8 cellular contexts compared by ENCODE assay signal in the genomic region with DNA sequence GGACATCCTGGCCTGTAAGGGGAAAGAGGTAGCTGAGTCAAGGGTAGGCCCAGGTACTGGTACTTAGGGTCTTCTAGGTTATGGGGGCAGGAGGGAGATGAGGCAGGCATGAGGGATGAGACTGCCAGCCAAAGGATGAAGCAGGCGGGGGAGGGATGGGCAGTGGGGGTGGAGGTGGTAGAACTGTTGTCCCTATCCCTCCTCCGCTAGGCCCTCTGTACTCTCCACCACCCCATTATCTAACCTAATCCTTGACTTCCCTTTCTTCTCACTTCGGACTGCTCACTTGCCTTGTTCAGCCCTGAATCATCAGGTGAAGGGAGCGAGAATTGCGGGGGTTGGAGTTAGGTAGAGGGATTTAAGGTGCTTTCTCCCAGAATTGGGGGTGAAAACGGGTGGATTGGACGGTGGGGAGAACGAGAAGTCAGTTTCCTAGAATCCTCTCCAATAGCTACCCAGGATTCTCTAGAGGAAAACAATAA. TPM values are rescaled to one million over a fixed set of nuclear protein-coding genes. Genes with fewer than 3 reads are reported as not detected.
DNase-seq lines count a peak whose midpoint lies in the region; ATAC-seq and TF ChIP-seq lines count a peak whose summit lies in the region.

No MANE protein-coding gene starts in this region.

- H3K27me3 ChIP-seq in right lobe of liver (no peaks in the 10 kb centered on the region), transverse colon (no peaks in the 10 kb centered on the region)

- no peak for TF ChIP-seq EP300 in transverse colon (IDR thresholded peaks at IDR 0.05; ENCODE audit: low read depth)

- 23% methylated on average over 8 of the region's 8 CpGs for WGBS in right lobe of liver (ENCODE audit: insufficient coverage, low coverage, low lambda C conversion rate, missing lambda C conversion rate)
- WGBS in transverse colon (ENCODE audit: low coverage in 1 of 2), 2 donors: 21% methylated on average over 8 of the region's 8 CpGs; no CpG with 5 or more reads in 1 of the 2 donors

- H3K27ac ChIP-seq in right lobe of liver (peak overlapping the region; percentile 91 to 94 (median 93)), transverse colon (peak overlapping the region; percentile 88 to 96 (median 94))

- peaks cover 0 to 18% (median 0%) of the 10 kb centered on the region in 4 donors for H3K4me1 ChIP-seq in right lobe of liver
- H3K4me1 ChIP-seq in transverse colon: peaks cover 0 to 11% (median 3%) of the 10 kb centered on the region in 4 donors

- H3K4me3 ChIP-seq in astrocyte of the spinal cord (ENCODE audit: low read depth, low read length): peak overlapping the region; percentile 73
- peak overlapping the region; percentile 53 to 68 (median 57) for H3K4me3 ChIP-seq in right lobe of liver
- peak overlapping the region; percentile 45 to 73 (median 52) for H3K4me3 ChIP-seq in transverse colon

- TF ChIP-seq POLR2A in right lobe of liver (IDR thresholded peaks at IDR 0.05) (no peak), transverse colon (IDR thresholded peaks at IDR 0.05) (no peak)

- peak; percentile 14 to 18 for DNase-seq in stimulated activated CD4-positive, alpha-beta T cell treated with anti-CD3 and anti-CD28 coated beads, Interleukin-2, amount 100 ng/mL, for 48 hours
- no peak for DNase-seq in stimulated activated CD4-positive, alpha-beta T cell treated with anti-CD3 and anti-CD28 coated beads, Interleukin-1b, Interleukin-23, amount 100 ng/mL, for 48 hours
- DNase-seq in astrocyte of the spinal cord (ENCODE audit: low read depth, low spot score) (no peak), right lobe of liver (no peak), transverse colon (no peak), dedifferentiated amniotic fluid mesenchymal stem cell (ENCODE audit: extremely low spot score) (no peak), T-helper 9 cell (no peak)

- peaks cover 0 to 3% (median under 1%) of the 10 kb centered on the region in 4 donors for H3K36me3 ChIP-seq in right lobe of liver
- no peaks in the 10 kb centered on the region for H3K36me3 ChIP-seq in transverse colon

- ATAC-seq in right lobe of liver (peak in 2 of 4 donors; percentile 3 to 4), HG02763 (IDR thresholded peaks at IDR 0.05; ENCODE audit: unreplicated experiment) (no peak)

- in situ Hi-C loops in astrocyte of the spinal cord (cut with HindIII; ENCODE audit: low sequenced_read_pairs) (no loop called here), transverse colon (cut with MboI; ENCODE audit: low pct_ligation_motif_present in 1 of 4, low pct_unique_long_range_greater_than_20kb in 1 of 4, low sequenced_read_pairs in 3 of 4) (loop anchor here in 1 of 4 donors (25.0 kb wide), 1 partner anchor 129 kb away; a partner anchor contains a TSS)

- TF ChIP-seq CTCF in astrocyte of the spinal cord (IDR thresholded peaks at IDR 0.05; ENCODE audit: low read depth, low read length) (no peak), right lobe of liver (IDR thresholded peaks at IDR 0.05) (no peak), transverse colon (IDR thresholded peaks at IDR 0.05) (no peak)

- intact Hi-C loops in right lobe of liver (cut with DNase I) (no loop called here), transverse colon (cut with DNase I; ENCODE audit: low total_unique reads) (no loop called here)

- no peaks in the 10 kb centered on the region for H3K9me3 ChIP-seq in right lobe of liver
- H3K9me3 ChIP-seq in transverse colon: no peaks in the 10 kb centered on the region

RNA-seq across cellular contexts. Expression of a gene that starts 0.6 kb away (rescaled TPM):
- total RNA-seq in right lobe of liver: 100 to 1,000 TPM in 1 of 6 experiments, 10 to 100 TPM in 5; 21.7 to 109 (median 57.7) TPM
- 100 to 1,000 TPM in 1 of 4 donors, 10 to 100 TPM in 3; 45.2 to 206 (median 58.0) TPM for total RNA-seq in transverse colon

RNA-seq across cellular contexts. Expression of a gene that starts 5.4 kb away (rescaled TPM):
- total RNA-seq in right lobe of liver (not detected), transverse colon (1 to 10 TPM in 1 of 4 donors, not detected in 3; 1.3 TPM)

RNA-seq across cellular contexts. Expression of a gene that starts 17.4 kb away (rescaled TPM):
- total RNA-seq in right lobe of liver: 10 to 100 TPM; 63.7 to 93.7 (median 76.5) TPM
- total RNA-seq in transverse colon: 10 to 100 TPM; 34.0 to 87.2 (median 51.8) TPM

RNA-seq across cellular contexts. Expression of a gene that starts 26.7 kb away (rescaled TPM):
- total RNA-seq in right lobe of liver (100 to 1,000 TPM in 4 of 6 experiments, 10 to 100 TPM in 2; 82.8 to 182 (median 108) TPM), transverse colon (100 to 1,000 TPM in 3 of 4 donors, 10 to 100 TPM in 1; 85.6 to 192 (median 115) TPM)

RNA-seq across cellular contexts. Expression of a gene that starts 29.4 kb away (rescaled TPM):
- total RNA-seq in right lobe of liver (100 to 1,000 TPM; 110 to 270 (median 205) TPM), transverse colon (not detected)

Comparison
In these comparisons a context has a peak if more than half of its experiments do, and no peak if none do; other contexts are left out.
1. DNase-seq: peak in stimulated activated CD4-positive, alpha-beta T cell treated with anti-CD3 and anti-CD28 coated beads, Interleukin-2, amount 100 ng/mL, for 48 hours (2 of 2); none in stimulated activated CD4-positive, alpha-beta T cell treated with anti-CD3 and anti-CD28 coated beads, Interleukin-1b, Interleukin-23, amount 100 ng/mL, for 48 hours (single experiment), astrocyte of the spinal cord (single experiment), right lobe of liver (0 of 3), transverse colon (single experiment), dedifferentiated amniotic fluid mesenchymal stem cell (single experiment) and T-helper 9 cell (single experiment).
2. Peak in every context shown above with its lines, with median percentiles within 50 percentile points of each other: H3K4me3 ChIP-seq.